ENCODE assay signal across 1 cellular context in the genomic region with DNA sequence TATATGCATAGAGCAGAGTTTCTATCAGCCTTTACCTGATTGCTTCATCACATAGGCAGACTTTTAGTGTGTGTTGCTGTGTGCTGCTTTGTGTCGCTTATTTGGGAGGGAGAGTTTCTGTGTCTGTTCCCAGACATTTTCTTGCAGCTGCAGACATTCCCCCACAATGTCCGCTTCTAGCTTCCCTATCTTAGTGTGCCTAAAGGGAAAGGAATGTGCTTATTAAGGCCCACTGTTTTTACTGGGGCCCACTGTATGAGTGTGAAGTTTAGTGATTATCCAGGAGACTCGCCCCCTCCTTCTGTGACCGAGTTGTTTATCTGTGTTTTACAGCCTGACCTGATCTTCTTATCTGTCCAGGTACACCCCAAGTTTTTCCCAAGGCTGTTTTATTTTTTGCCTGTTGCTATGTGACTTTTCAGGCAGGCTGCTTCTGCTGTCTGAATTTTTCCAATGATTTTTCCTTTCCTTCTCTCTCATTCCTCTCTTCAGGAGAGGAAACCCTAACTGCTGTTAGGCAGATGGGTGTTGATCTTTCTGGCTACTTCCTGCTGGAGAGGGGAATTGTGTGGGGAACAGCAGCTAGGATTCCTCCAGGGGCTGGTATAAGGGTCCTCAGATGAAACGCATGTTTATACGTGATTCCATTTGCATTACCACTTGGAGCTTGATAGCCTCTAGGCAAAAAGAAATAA.
TF ChIP-seq lines count a peak whose summit lies in the region.

No MANE protein-coding gene starts in this region.

TF ChIP-seq in K562, 482 proteins besides CTCF, POLR2A, EP300 and RAD21 (continued from another document and continues in another):
- TF ChIP-seq, protein P1, sequence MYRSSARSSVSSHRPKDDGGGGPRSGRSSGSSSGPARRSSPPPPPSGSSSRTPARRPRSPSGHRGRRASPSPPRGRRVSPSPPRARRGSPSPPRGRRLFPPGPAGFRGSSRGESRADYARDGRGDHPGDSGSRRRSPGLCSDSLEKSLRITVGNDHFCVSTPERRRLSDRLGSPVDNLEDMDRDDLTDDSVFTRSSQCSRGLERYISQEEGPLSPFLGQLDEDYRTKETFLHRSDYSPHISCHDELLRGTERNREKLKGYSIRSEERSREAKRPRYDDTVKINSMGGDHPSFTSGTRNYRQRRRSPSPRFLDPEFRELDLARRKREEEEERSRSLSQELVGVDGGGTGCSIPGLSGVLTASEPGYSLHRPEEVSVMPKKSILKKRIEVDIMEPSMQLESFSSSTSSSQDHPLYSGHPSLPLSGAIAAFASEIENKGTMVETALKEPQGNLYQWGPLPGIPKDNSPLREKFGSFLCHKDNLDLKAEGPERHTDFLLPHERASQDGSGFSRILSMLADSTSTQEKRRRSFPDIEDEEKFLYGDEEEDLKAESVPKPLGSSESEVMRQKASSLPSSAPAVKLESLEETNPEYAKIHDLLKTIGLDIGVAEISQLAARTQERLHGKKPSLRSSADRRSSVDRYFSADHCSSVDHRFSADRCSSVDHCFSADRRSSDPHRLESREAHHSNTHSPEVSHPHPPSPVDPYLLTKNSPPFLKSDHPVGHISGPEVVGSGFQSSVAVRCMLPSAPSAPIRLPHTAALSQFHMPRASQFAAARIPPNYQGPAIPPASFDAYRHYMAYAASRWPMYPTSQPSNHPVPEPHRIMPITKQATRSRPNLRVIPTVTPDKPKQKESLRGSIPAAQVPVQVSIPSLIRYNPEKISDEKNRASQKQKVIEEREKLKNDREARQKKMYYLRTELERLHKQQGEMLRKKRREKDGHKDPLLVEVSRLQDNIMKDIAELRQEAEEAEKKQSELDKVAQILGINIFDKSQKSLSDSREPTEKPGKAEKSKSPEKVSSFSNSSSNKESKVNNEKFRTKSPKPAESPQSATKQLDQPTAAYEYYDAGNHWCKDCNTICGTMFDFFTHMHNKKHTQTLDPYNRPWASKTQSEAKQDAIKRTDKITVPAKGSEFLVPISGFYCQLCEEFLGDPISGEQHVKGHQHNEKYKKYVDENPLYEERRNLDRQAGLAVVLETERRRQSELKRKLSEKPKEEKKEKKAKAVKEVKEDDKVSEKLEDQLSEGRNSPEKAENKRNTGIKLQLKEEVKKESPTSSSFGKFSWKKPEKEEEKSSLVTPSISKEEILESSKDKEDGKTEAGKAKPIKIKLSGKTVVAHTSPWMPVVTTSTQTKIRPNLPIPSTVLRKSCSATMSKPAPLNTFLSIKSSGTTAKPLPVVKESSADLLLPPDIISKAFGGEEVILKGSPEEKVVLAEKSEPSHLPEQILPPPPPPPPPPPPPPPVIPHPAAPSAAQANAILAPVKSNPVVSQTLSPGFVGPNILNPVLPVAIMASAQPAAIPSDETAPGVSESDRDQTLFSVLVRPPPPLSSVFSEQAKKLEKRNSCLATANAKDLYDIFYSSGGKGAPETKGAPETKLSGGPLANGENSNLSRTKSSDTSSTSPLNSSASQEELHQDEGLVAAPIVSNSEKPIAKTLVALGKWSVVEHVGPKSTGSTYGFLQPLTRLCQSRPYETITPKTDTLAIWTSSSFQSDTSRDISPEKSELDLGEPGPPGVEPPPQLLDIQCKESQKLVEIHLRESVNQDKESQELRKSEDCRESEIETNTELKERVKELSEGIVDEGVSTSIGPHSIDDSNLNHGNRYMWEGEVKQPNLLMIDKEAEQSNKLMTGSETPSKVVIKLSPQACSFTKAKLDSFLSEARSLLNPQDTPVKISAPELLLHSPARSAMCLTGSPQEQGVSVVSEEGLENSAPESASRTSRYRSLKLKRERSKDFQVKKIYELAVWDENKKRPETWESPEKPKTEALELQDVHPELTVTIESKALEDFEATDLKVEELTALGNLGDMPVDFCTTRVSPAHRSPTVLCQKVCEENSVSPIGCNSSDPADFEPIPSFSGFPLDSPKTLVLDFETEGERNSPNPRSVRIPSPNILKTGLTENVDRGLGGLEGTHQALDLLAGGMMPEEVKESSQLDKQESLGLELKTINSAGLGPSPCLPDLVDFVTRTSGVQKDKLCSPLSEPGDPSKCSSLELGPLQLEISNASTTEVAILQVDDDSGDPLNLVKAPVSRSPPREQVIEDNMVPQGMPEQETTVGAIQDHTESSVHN (IDR thresholded peaks at IDR 0.05; ENCODE audit: borderline replicate concordance in 1 of 2, low read depth in 1 of 2), result no peak
- TF ChIP-seq SRF (CRISPR knock-in tag; IDR thresholded peaks at IDR 0.05) (no peak), SP1 (CRISPR knock-in tag; IDR thresholded peaks at IDR 0.05) (no peak), POLR2B (IDR thresholded peaks at IDR 0.05; ENCODE audit: low read depth, partially characterized antibody) (no peak), PRMT5 (CRISPR knock-in tag; IDR thresholded peaks at IDR 0.05) (no peak), ZNF197 (CRISPR knock-in tag; IDR thresholded peaks at IDR 0.05; ENCODE audit: low read depth) (no peak), RHOXF2B (CRISPR knock-in tag; conservative IDR thresholded peaks at IDR 0.05) (no peak), FOXJ2 (tag; IDR thresholded peaks at IDR 0.05) (peak; percentile 92), MXI1 (IDR thresholded peaks at IDR 0.05; ENCODE audit: low read depth, low read length) (no peak), HDAC1 (IDR thresholded peaks at IDR 0.05) (peak in 1 of 2 experiments; percentile 50; a peak in 1 of 4 replicates), TAF9B (IDR thresholded peaks at IDR 0.05; ENCODE audit: partially characterized antibody) (no peak), PML (IDR thresholded peaks at IDR 0.05; ENCODE audit: low read length) (peak; percentile 86), STAT5B (CRISPR knock-in tag; IDR thresholded peaks at IDR 0.05) (no peak), ADNP (tag; IDR thresholded peaks at IDR 0.05) (no peak), ZC3H11A (IDR thresholded peaks at IDR 0.05; ENCODE audit: low read depth, low read length) (no peak), NFATC3 (IDR thresholded peaks at IDR 0.05) (no peak), KLF16 (IDR thresholded peaks at IDR 0.05) (peak; percentile 78; the same call in 1 of the 2 replicates), IRF2 (CRISPR knock-in tag; IDR thresholded peaks at IDR 0.05) (no peak), ATF7 (IDR thresholded peaks at IDR 0.05) (0 out of 2 replicates have a peak, but pooled peaks have one; percentile 13), MEIS2 (IDR thresholded peaks at IDR 0.05; ENCODE audit: partially characterized antibody) (no peak), DACH1 (IDR thresholded peaks at IDR 0.05; ENCODE audit: partially characterized antibody) (peak; percentile 40), STAT5A (IDR thresholded peaks at IDR 0.05; ENCODE audit: borderline replicate concordance, low read length) (peak; percentile 74), CREB1 (IDR thresholded peaks at IDR 0.05) (0 out of 2 replicates have a peak, but pooled peaks have one; percentile 54), CREB1 (CRISPR knock-in tag; IDR thresholded peaks at IDR 0.05) (no peak), ZNF316 (IDR thresholded peaks at IDR 0.05) (no peak), MYC (IDR thresholded peaks at IDR 0.05; ENCODE audit: low read depth, low read length) (no peak), MYC (CRISPR knock-in tag; IDR thresholded peaks at IDR 0.05; ENCODE audit: borderline replicate concordance, low read depth) (no peak), ZFPM2 (CRISPR knock-in tag; IDR thresholded peaks at IDR 0.05) (no peak), SMAD4 (CRISPR knock-in tag; conservative IDR thresholded peaks at IDR 0.05) (no peak), SREBF1 (IDR thresholded peaks at IDR 0.05; ENCODE audit: borderline replicate concordance, low read depth, low read length) (no peak), ZNF551 (CRISPR knock-in tag; IDR thresholded peaks at IDR 0.05) (no peak), PTTG1 (tag; IDR thresholded peaks at IDR 0.05; ENCODE audit: low read depth) (no peak), RBM15 (IDR thresholded peaks at IDR 0.05; ENCODE audit: insufficient read depth, low read length) (no peak), ZNF347 (CRISPR knock-in tag; IDR thresholded peaks at IDR 0.05; ENCODE audit: low read depth) (no peak), PRPF4 (IDR thresholded peaks at IDR 0.05; ENCODE audit: insufficient read depth, low read depth, low read length, poor library complexity, severe bottlenecking) (no peak), KLF10 (CRISPR knock-in tag; IDR thresholded peaks at IDR 0.05) (no peak), SAFB (IDR thresholded peaks at IDR 0.05; ENCODE audit: borderline replicate concordance, low read depth, low read length) (no peak), ZNF696 (CRISPR knock-in tag; conservative IDR thresholded peaks at IDR 0.05) (no peak), HNRNPLL (IDR thresholded peaks at IDR 0.05; ENCODE audit: low read depth, low read length, poor library complexity, severe bottlenecking) (no peak), ZBTB1 (CRISPR knock-in tag; IDR thresholded peaks at IDR 0.05; ENCODE audit: borderline replicate concordance, low read depth) (no peak), TBL1XR1 (IDR thresholded peaks at IDR 0.05; ENCODE audit: low read length in 2 of 2) (no peak), CHCHD3 (CRISPR knock-in tag; IDR thresholded peaks at IDR 0.05) (no peak)
- TF ChIP-seq, protein P2, sequence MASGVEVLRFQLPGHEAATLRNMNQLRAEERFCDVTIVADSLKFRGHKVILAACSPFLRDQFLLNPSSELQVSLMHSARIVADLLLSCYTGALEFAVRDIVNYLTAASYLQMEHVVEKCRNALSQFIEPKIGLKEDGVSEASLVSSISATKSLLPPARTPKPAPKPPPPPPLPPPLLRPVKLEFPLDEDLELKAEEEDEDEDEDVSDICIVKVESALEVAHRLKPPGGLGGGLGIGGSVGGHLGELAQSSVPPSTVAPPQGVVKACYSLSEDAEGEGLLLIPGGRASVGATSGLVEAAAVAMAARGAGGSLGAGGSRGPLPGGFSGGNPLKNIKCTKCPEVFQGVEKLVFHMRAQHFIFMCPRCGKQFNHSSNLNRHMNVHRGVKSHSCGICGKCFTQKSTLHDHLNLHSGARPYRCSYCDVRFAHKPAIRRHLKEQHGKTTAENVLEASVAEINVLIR (CRISPR knock-in tag; IDR thresholded peaks at IDR 0.05), result no peak
- TF ChIP-seq, protein P3, sequence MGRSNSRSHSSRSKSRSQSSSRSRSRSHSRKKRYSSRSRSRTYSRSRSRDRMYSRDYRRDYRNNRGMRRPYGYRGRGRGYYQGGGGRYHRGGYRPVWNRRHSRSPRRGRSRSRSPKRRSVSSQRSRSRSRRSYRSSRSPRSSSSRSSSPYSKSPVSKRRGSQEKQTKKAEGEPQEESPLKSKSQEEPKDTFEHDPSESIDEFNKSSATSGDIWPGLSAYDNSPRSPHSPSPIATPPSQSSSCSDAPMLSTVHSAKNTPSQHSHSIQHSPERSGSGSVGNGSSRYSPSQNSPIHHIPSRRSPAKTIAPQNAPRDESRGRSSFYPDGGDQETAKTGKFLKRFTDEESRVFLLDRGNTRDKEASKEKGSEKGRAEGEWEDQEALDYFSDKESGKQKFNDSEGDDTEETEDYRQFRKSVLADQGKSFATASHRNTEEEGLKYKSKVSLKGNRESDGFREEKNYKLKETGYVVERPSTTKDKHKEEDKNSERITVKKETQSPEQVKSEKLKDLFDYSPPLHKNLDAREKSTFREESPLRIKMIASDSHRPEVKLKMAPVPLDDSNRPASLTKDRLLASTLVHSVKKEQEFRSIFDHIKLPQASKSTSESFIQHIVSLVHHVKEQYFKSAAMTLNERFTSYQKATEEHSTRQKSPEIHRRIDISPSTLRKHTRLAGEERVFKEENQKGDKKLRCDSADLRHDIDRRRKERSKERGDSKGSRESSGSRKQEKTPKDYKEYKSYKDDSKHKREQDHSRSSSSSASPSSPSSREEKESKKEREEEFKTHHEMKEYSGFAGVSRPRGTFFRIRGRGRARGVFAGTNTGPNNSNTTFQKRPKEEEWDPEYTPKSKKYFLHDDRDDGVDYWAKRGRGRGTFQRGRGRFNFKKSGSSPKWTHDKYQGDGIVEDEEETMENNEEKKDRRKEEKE (IDR thresholded peaks at IDR 0.05; ENCODE audit: borderline replicate concordance in 1 of 2, control insufficient read depth in 1 of 2, low read depth in 2 of 2, low read length in 1 of 2), result no peak
- TF ChIP-seq, protein P4, sequence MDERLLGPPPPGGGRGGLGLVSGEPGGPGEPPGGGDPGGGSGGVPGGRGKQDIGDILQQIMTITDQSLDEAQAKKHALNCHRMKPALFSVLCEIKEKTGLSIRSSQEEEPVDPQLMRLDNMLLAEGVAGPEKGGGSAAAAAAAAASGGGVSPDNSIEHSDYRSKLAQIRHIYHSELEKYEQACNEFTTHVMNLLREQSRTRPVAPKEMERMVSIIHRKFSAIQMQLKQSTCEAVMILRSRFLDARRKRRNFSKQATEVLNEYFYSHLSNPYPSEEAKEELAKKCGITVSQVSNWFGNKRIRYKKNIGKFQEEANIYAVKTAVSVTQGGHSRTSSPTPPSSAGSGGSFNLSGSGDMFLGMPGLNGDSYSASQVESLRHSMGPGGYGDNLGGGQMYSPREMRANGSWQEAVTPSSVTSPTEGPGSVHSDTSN (CRISPR knock-in tag; IDR thresholded peaks at IDR 0.05; ENCODE audit: low read depth), result no peak
- TF ChIP-seq, protein P4 (tag; conservative IDR thresholded peaks at IDR 0.05; ENCODE audit: low read depth), result no peak
- TF ChIP-seq, protein P5, sequence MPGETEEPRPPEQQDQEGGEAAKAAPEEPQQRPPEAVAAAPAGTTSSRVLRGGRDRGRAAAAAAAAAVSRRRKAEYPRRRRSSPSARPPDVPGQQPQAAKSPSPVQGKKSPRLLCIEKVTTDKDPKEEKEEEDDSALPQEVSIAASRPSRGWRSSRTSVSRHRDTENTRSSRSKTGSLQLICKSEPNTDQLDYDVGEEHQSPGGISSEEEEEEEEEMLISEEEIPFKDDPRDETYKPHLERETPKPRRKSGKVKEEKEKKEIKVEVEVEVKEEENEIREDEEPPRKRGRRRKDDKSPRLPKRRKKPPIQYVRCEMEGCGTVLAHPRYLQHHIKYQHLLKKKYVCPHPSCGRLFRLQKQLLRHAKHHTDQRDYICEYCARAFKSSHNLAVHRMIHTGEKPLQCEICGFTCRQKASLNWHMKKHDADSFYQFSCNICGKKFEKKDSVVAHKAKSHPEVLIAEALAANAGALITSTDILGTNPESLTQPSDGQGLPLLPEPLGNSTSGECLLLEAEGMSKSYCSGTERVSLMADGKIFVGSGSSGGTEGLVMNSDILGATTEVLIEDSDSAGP (CRISPR knock-in tag; IDR thresholded peaks at IDR 0.05), result no peak
- TF ChIP-seq, protein P6, sequence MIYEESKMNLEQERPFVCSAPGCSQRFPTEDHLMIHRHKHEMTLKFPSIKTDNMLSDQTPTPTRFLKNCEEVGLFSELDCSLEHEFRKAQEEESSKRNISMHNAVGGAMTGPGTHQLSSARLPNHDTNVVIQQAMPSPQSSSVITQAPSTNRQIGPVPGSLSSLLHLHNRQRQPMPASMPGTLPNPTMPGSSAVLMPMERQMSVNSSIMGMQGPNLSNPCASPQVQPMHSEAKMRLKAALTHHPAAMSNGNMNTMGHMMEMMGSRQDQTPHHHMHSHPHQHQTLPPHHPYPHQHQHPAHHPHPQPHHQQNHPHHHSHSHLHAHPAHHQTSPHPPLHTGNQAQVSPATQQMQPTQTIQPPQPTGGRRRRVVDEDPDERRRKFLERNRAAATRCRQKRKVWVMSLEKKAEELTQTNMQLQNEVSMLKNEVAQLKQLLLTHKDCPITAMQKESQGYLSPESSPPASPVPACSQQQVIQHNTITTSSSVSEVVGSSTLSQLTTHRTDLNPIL (CRISPR knock-in tag; IDR thresholded peaks at IDR 0.05), result no peak
